ENCODE assay signal across 12 cellular contexts in the genomic region with DNA sequence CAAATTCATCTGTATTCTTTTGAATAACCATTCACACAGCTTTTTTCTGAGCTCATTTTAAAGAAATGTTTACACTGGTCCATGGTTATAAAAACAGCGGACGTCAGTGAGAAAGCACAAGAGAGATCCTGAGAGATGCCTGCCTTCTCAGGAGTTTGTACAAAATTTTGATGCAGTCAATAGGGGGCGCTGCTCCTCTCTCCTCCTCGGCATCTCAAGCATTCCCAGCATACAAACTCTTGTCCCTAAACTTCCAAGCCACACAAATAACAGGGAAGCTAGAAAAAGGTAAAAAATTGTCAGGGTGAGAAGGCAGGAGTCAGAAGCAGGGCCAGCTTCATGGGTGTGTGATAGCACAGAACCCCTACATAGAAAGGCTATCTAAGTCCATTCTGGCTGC. TPM values are rescaled to one million over a fixed set of nuclear protein-coding genes. Genes with fewer than 3 reads are reported as not detected.
DNase-seq lines count a peak whose midpoint lies in the region; ATAC-seq and TF ChIP-seq lines count a peak whose summit lies in the region.
"Had no signal": no experiment of that assay in that cellular context is flagged by ENCODE, and none has a peak within 500 bp of the region (broad histone marks: within the 10 kb centered on the region; RNA-seq: fewer than 3 reads in every experiment).

No MANE protein-coding gene starts in this region.

- no TSS peak for BruUV-seq in Panc1 (replicated peaks; lab: Mats Ljungman, UMichigan)

- H3K36me3 ChIP-seq in Panc1 (ENCODE audit: control insufficient read depth, insufficient read depth, low read length): no peaks in the 10 kb centered on the region
- H3K36me3 ChIP-seq: left lung had no signal

- H3K27me3 ChIP-seq in Panc1 (ENCODE audit: control insufficient read depth, insufficient read depth, low read length): no peaks in the 10 kb centered on the region
- no peaks in the 10 kb centered on the region for H3K27me3 ChIP-seq in right cardiac atrium (ENCODE audit: control insufficient read depth, insufficient read depth)
- H3K27me3 ChIP-seq: left lung had no signal

- H3K9me3 ChIP-seq in Panc1 (ENCODE audit: control insufficient read depth, insufficient read depth, low read depth, low read length): no peaks in the 10 kb centered on the region
- H3K9me3 ChIP-seq in right cardiac atrium (ENCODE audit: control insufficient read depth, low read length): no peaks in the 10 kb centered on the region
- H3K9me3 ChIP-seq: left lung had no signal

- ATAC-seq in stimulated activated naive CD8-positive, alpha-beta T cell treated with anti-CD3 and anti-CD28 coated beads, Interleukin-15, Interleukin-2, amounts not matched to agents 100 U/mL and 50 U/mL, for 24 hours: no peak
- ATAC-seq in stimulated activated naive CD8-positive, alpha-beta T cell treated with anti-CD3 and anti-CD28 coated beads, Interleukin-15, amount 100 ng/mL, for 72 hours: no peak
- ATAC-seq in Panc1 (no peak), HG03432 (IDR thresholded peaks at IDR 0.05; ENCODE audit: unreplicated experiment) (no peak), right cardiac atrium (no peak)
- ATAC-seq: activated CD8-positive, alpha-beta memory T cell treated with anti-CD3 and anti-CD28 coated beads, Interleukin-2, amount 10 ng/mL, durations not matched to agents 7 days and 5 days; left lung had no signal

- peaks cover 5% of the 10 kb centered on the region for H3K4me1 Mint-ChIP-seq in stimulated activated naive CD8-positive, alpha-beta T cell treated with anti-CD3 and anti-CD28 coated beads, Interleukin-15, amount 100 ng/mL, for 72 hours

- TF ChIP-seq CTCF in Panc1 (IDR thresholded peaks at IDR 0.05): peak; percentile 64

- H3K4me3 ChIP-seq in Panc1 (ENCODE audit: low read depth in 2 of 2, low read length in 2 of 2): no peak overlapping the region
- no peak overlapping the region for H3K4me3 ChIP-seq in right cardiac atrium (ENCODE audit: low read length)
- H3K4me3 ChIP-seq: left lung had no signal

- H3K4me1 ChIP-seq in Panc1 (ENCODE audit: control insufficient read depth, insufficient read depth, low read length) (no peaks in the 10 kb centered on the region), right cardiac atrium (ENCODE audit: control insufficient read depth, insufficient read depth, low read length) (no peaks in the 10 kb centered on the region)
- H3K4me1 ChIP-seq: left lung had no signal

- H3K4me3 Mint-ChIP-seq in stimulated activated naive CD8-positive, alpha-beta T cell treated with anti-CD3 and anti-CD28 coated beads, Interleukin-15, amount 100 ng/mL, for 72 hours: no peak overlapping the region
- H3K4me3 Mint-ChIP-seq: activated CD8-positive, alpha-beta memory T cell treated with anti-CD3 and anti-CD28 coated beads, Interleukin-2, amount 10 ng/mL, durations not matched to agents 7 days and 5 days had no signal

- CTCF ChIA-PET in Panc1 (lab: Charles Lee): no interaction called here

- POLR2A ChIA-PET in Panc1 (lab: Charles Lee): interaction anchor here (0.5 kb wide), 1 partner anchor 869 kb away, joined by 10 read pairs; no protein-coding TSS in a partner anchor

- peak overlapping the region in 1 of 2 donors; percentile 66 for H3K27ac Mint-ChIP-seq in stimulated activated naive CD8-positive, alpha-beta T cell treated with anti-CD3 and anti-CD28 coated beads, Interleukin-15, amount 100 ng/mL, for 72 hours
- H3K27ac Mint-ChIP-seq: activated CD8-positive, alpha-beta memory T cell treated with anti-CD3 and anti-CD28 coated beads, Interleukin-2, amount 10 ng/mL, durations not matched to agents 7 days and 5 days had no signal

- H3K27ac ChIP-seq in Panc1 (ENCODE audit: low read length) (no peak overlapping the region), right cardiac atrium (ENCODE audit: low read length) (no peak overlapping the region)
- H3K27ac ChIP-seq: left lung, RWPE1 had no signal

- 21% methylated on average over 4 of the region's 4 CpGs for WGBS in right cardiac atrium

- intact Hi-C loops in Panc1 (cut with micrococcal nuclease; ENCODE audit: unreplicated experiment) (no loop called here), head of caudate nucleus (cut with DNase I) (no loop called here), right cardiac atrium (cut with DNase I) (no loop called here)

- H3K9me3 Mint-ChIP-seq in stimulated activated naive CD8-positive, alpha-beta T cell treated with anti-CD3 and anti-CD28 coated beads, Interleukin-15, amount 100 ng/mL, for 72 hours: no peaks in the 10 kb centered on the region

- DNase-seq in stimulated activated naive CD8-positive, alpha-beta T cell treated with anti-CD3 and anti-CD28 coated beads, Interleukin-15, Interleukin-2, amounts not matched to agents 100 U/mL and 50 U/mL, for 24 hours: peak; percentile 5
- no peak for DNase-seq in stimulated activated naive CD8-positive, alpha-beta T cell treated with anti-CD3 and anti-CD28 coated beads, Interleukin-15, amount 100 ng/mL, for 72 hours
- DNase-seq in Panc1 (ENCODE audit: low read depth, low spot score) (no peak), head of caudate nucleus (peak in 22 of 42 donors; percentile 9 to 72 (median 32)), NCI-H2029 treated with DMSO at 0.1 percent for 48 hours (lab: John Stamatoyannopoulos, UW) (no peak), NCI-H524 (lab: John Stamatoyannopoulos, UW) (no peak), right cardiac atrium (no peak)
- DNase-seq: activated CD8-positive, alpha-beta memory T cell treated with anti-CD3 and anti-CD28 coated beads, Interleukin-2, amount 10 ng/mL, durations not matched to agents 7 days and 5 days; DMS153; left lung had no signal

- in situ Hi-C loops in Panc1 (cut with HindIII; ENCODE audit: low pct_unique_long_range_greater_than_20kb, low sequenced_read_pairs): no loop called here

- H3K27me3 Mint-ChIP-seq in stimulated activated naive CD8-positive, alpha-beta T cell treated with anti-CD3 and anti-CD28 coated beads, Interleukin-15, amount 100 ng/mL, for 72 hours: no peaks in the 10 kb centered on the region

RNA-seq across cellular contexts. Expression of a gene that starts 11.2 kb away (rescaled TPM):
- total RNA-seq in Panc1 (2021; ENCODE audit: unreplicated experiment) (not detected), right cardiac atrium (1 to 10 TPM; 3.9 to 5.1 (median 4.8) TPM)
- polyA plus RNA-seq in Panc1 (2012; ENCODE audit: insufficient read length): not detected
- 2.9 TPM for polyA plus RNA-seq in right cardiac atrium

Comparison
In these comparisons a context has a peak if more than half of its experiments do, and no peak if none do; other contexts are left out.
1. DNase-seq: peak in stimulated activated naive CD8-positive, alpha-beta T cell treated with anti-CD3 and anti-CD28 coated beads, Interleukin-15, Interleukin-2, amounts not matched to agents 100 U/mL and 50 U/mL, for 24 hours (single experiment) and head of caudate nucleus (22 of 42); none in stimulated activated naive CD8-positive, alpha-beta T cell treated with anti-CD3 and anti-CD28 coated beads, Interleukin-15, amount 100 ng/mL, for 72 hours (0 of 2), Panc1 (single experiment), NCI-H2029 treated with DMSO at 0.1 percent for 48 hours (single experiment), NCI-H524 (0 of 2) and right cardiac atrium (0 of 3).